Comparison of ENCODE assay signal across 1 cellular context in genomic region chr9:27679338-27679737, GRCh38.
TF ChIP-seq lines count a peak whose summit lies in the region.

No MANE protein-coding gene starts in this region.

TF ChIP-seq in GM23338, 12 proteins besides CTCF, POLR2A, EP300 and RAD21 (continued from another document):
- TF ChIP-seq ZNF462 (CRISPR knock-in tag; IDR thresholded peaks at IDR 0.05) (no peak), NANOG (IDR thresholded peaks at IDR 0.05; ENCODE audit: borderline replicate concordance) (no peak), ETS1 (IDR thresholded peaks at IDR 0.05) (no peak), REST (IDR thresholded peaks at IDR 0.05; ENCODE audit: unreplicated experiment) (no peak)
